8 cellular contexts compared by ENCODE assay signal in the genomic region with DNA sequence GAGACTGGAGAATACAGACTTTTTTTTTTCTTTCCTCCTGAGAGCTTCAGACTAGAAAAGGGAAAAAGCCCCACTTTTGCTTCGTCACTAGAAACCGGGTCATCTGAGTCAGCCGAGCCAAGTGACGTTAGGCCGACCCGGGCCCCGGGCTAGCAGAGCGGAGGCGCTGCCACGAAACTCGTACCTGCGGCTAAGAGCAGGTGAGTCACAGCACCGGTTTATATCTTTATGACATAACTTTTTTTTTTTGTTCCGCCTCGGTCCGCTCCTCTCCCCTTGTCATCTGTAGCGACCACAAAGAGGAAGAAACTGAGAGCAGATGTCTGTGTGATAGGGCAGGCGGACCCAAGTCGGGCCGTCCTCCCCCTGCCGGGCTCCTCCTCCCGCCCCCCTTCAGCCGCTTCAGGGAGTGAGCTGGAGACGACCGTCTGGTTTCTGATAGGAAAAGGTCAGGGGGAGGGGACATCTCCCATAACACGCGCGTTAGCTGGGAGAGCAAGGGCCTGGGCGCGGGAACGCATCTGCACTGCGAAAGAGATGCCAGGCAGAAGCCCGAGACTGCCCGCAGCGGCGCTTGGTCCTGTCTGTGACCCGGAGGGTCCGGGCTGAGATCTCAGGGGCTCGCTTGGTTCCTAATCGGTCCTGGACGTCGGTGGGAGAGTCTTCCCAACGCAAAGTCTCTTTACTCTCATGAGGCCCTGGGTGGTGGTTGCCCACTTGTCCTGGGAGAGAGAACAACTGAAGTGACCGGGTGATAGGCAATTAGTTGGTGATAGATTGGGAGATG. TPM values are rescaled to one million over a fixed set of nuclear protein-coding genes. Genes with fewer than 3 reads are reported as not detected.
A peak's percentile ranks its signal among the peaks of the same experiment; 100 is the strongest.
DNase-seq lines count a peak whose midpoint lies in the region; ATAC-seq and TF ChIP-seq lines count a peak whose summit lies in the region.

No MANE protein-coding gene starts in this region.

- H3K4me3 Mint-ChIP-seq in stimulated activated effector memory CD8-positive, alpha-beta T cell treated with anti-CD3 and anti-CD28 coated beads, Interleukin-12 subunit alpha, Interleukin-12 subunit beta, amount 100 ng/mL, for 72 hours = peak overlapping the region; percentile 48

- in situ Hi-C loops in brain microvascular endothelial cell (cut with HindIII; ENCODE audit: low pct_ligation_motif_present, low sequenced_read_pairs) = no loop called here

- H3K27ac ChIP-seq in C4-2B (peak overlapping the region; percentile 94), brain microvascular endothelial cell (no peak overlapping the region)

- H3K27ac Mint-ChIP-seq in stimulated activated effector memory CD8-positive, alpha-beta T cell treated with anti-CD3 and anti-CD28 coated beads, Interleukin-12 subunit alpha, Interleukin-12 subunit beta, amount 100 ng/mL, for 72 hours = peak overlapping the region; percentile 36

- H3K4me1 ChIP-seq in mucosa of descending colon (ENCODE audit: low read depth) = peaks cover 2% of the 10 kb centered on the region

- TF ChIP-seq CTCF in C4-2B (conservative IDR thresholded peaks at IDR 0.05) (no peak), brain microvascular endothelial cell (IDR thresholded peaks at IDR 0.05; ENCODE audit: low read depth, low read length, missing control alignments) (no peak), mucosa of descending colon (IDR thresholded peaks at IDR 0.05) (no peak)

- DNase-seq in NCI-H128 (lab: John Stamatoyannopoulos, UW; ENCODE audit: unreplicated experiment) (peak; percentile 87), SKM-1 (lab: John Stamatoyannopoulos, UW; ENCODE audit: unreplicated experiment) (peak; percentile 6), brain microvascular endothelial cell (no peak), mucosa of descending colon (peak; percentile 89 to 92 (median 91)), NK-92 (lab: John Stamatoyannopoulos, UW; ENCODE audit: unreplicated experiment) (no peak)
- peak in 1 of 2 donors; percentile 59 for DNase-seq in stimulated activated effector memory CD8-positive, alpha-beta T cell treated with anti-CD3 and anti-CD28 coated beads, Interleukin-12 subunit alpha, Interleukin-12 subunit beta, amount 100 ng/mL, for 72 hours (ENCODE audit: low spot score in 2 of 2)

- peaks cover 15% of the 10 kb centered on the region for H3K4me1 Mint-ChIP-seq in stimulated activated effector memory CD8-positive, alpha-beta T cell treated with anti-CD3 and anti-CD28 coated beads, Interleukin-12 subunit alpha, Interleukin-12 subunit beta, amount 100 ng/mL, for 72 hours

- peaks cover 5% of the 10 kb centered on the region for H3K36me3 Mint-ChIP-seq in stimulated activated effector memory CD8-positive, alpha-beta T cell treated with anti-CD3 and anti-CD28 coated beads, Interleukin-12 subunit alpha, Interleukin-12 subunit beta, amount 100 ng/mL, for 72 hours

- peak overlapping the region; percentile 15 for H3K4me3 ChIP-seq in brain microvascular endothelial cell (ENCODE audit: low read depth, low read length)
- H3K4me3 ChIP-seq in mucosa of descending colon = peak overlapping the region; percentile 54

- intact Hi-C loops in mucosa of descending colon (cut with DNase I, micrococcal nuclease) = loop anchor here in 1 of 2 donors (10.0 kb wide), 1 partner anchor 351 kb away; no protein-coding TSS in a partner anchor

- H3K36me3 ChIP-seq in brain microvascular endothelial cell (replicated peaks) (no peaks in the 10 kb centered on the region), mucosa of descending colon (ENCODE audit: low read depth) (peaks cover 4% of the 10 kb centered on the region)

- H3K9me3 ChIP-seq in mucosa of descending colon = no peaks in the 10 kb centered on the region

- peak; percentile 49 for ATAC-seq in GM21825 (IDR thresholded peaks at IDR 0.05; ENCODE audit: unreplicated experiment)
- ATAC-seq in mucosa of descending colon = peak; percentile 71
- ATAC-seq in stimulated activated effector memory CD8-positive, alpha-beta T cell treated with anti-CD3 and anti-CD28 coated beads, Interleukin-12 subunit alpha, Interleukin-12 subunit beta, amount 100 ng/mL, for 72 hours = peak; percentile 91

- H3K9me3 Mint-ChIP-seq in stimulated activated effector memory CD8-positive, alpha-beta T cell treated with anti-CD3 and anti-CD28 coated beads, Interleukin-12 subunit alpha, Interleukin-12 subunit beta, amount 100 ng/mL, for 72 hours = peaks cover 6% of the 10 kb centered on the region

- H3K27me3 ChIP-seq in brain microvascular endothelial cell (replicated peaks) = peaks cover 81% of the 10 kb centered on the region

RNA-seq across cellular contexts. Expression of gene TTC6, which starts 0.6 kb away (rescaled TPM):
- total RNA-seq in mucosa of descending colon = 1 to 10 TPM; 1.7 to 9.2 (median 4.8) TPM

RNA-seq across cellular contexts. Expression of gene FOXA1, which starts 1.0 kb away (rescaled TPM):
- 10 to 100 TPM; 21.1 to 73.3 (median 64.5) TPM for total RNA-seq in mucosa of descending colon

Comparison
In these comparisons a context has a peak if more than half of its experiments do, and no peak if none do; other contexts are left out.
1. DNase-seq: peak in NCI-H128 (single experiment), SKM-1 (single experiment) and mucosa of descending colon (3 of 3); none in brain microvascular endothelial cell (single experiment) and NK-92 (single experiment).
2. Peak in every context shown above with its lines, with median percentiles within 50 percentile points of each other: ATAC-seq.